12 cellular contexts compared by ENCODE assay signal in the genomic region with DNA sequence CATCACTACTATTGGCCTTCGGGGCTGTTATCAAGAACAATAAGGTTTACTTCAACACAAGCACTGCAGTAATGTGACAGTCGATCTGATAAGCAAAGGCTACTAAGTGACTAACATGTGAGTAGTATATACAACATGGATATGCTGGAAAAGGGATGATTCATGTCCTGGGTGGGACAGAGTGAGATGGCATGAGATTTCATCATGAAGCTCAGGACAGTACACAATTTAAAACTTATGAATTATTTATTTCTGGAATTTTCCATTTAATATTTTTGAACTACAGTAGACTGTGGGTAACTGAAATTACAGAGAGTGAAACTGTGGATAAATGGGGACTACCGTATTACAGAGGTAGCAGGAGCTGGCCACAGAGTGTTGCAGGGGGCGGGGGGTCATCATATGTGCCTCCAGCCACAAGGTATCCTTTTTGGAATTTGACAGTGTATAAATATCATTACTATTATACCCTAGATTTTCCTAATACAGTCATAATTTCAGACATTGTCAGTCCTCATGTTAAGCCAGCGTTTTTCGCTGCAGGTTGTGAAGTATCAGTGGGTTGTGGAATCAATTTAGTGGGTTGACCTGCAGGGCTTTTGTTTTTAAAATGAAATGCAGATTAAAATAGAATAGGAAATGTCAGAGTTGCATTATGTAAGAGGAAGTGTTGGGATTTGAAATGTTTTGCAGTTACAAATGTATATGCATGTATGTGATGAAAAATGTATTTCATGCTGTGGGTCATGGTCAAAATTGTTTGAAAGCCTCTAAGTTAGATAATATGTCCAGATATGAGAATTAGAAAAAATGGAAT.
DNase-seq lines count a peak whose midpoint lies in the region; ATAC-seq and TF ChIP-seq lines count a peak whose summit lies in the region.
"Had no signal": no experiment of that assay in that cellular context is flagged by ENCODE, and none has a peak within 500 bp of the region (broad histone marks: within the 10 kb centered on the region; RNA-seq: fewer than 3 reads in every experiment).

No MANE protein-coding gene starts in this region.

- ATAC-seq in esophagus mucosa: peak; percentile 75
- ATAC-seq in activated CD8-positive, alpha-beta memory T cell treated with anti-CD3 and anti-CD28 coated beads, Interleukin-2, amount 10 ng/mL, durations not matched to agents 7 days and 5 days: no peak

- no peaks in the 10 kb centered on the region for H3K36me3 Mint-ChIP-seq in activated CD8-positive, alpha-beta memory T cell treated with anti-CD3 and anti-CD28 coated beads, Interleukin-2, amount 10 ng/mL, durations not matched to agents 7 days and 5 days

- CTCF ChIA-PET in RWPE1 (lab: Yijun Ruan, JAX): no interaction called here
- CTCF ChIA-PET in activated CD8-positive, alpha-beta memory T cell treated with anti-CD3 and anti-CD28 coated beads, Interleukin-2, amount 10 ng/mL, durations not matched to agents 7 days and 5 days (lab: Charles Lee): no interaction called here

- no peaks in the 10 kb centered on the region for H3K79me2 ChIP-seq in GM23248 (ENCODE audit: insufficient read depth)

- H3K36me3 ChIP-seq in GM23248 (ENCODE audit: low read depth): no peaks in the 10 kb centered on the region

- no peaks in the 10 kb centered on the region for H3K27me3 ChIP-seq in GM23248 (replicated peaks; ENCODE audit: insufficient read depth)

- H3K9ac ChIP-seq in GM23248: peak overlapping the region; percentile 49

- H3K9me2 ChIP-seq in GM23248 (ENCODE audit: insufficient read depth): no peaks in the 10 kb centered on the region

- in situ Hi-C loops in GM23248 (cut with MboI): no loop called here

- no peaks in the 10 kb centered on the region for H4K20me1 ChIP-seq in GM23248 (ENCODE audit: insufficient read depth)

- DNase-seq in GM23248 (peak; percentile 92), RWPE1 (ENCODE audit: low spot score) (peak; percentile 60), skeletal muscle cell (ENCODE audit: low read depth) (peak; percentile 68), SKM-1 (lab: John Stamatoyannopoulos, UW; ENCODE audit: unreplicated experiment) (no peak), anterior cingulate cortex (lab: John Stamatoyannopoulos, UW) (no peak)
- no peak for DNase-seq in activated CD8-positive, alpha-beta memory T cell treated with anti-CD3 and anti-CD28 coated beads, Interleukin-2, amount 10 ng/mL, durations not matched to agents 7 days and 5 days
- DNase-seq: activated B cell treated with CpG ODN at 0.5 μM for 24 hours; activated naive CD4-positive, alpha-beta T cell treated with Interleukin-2 at 50 U/mL for 16 hours; effector CD4-positive, alpha-beta T cell; islet precursor cell; NCI-H1417 had no signal

- peaks cover 5% of the 10 kb centered on the region for H3K27me3 Mint-ChIP-seq in activated CD8-positive, alpha-beta memory T cell treated with anti-CD3 and anti-CD28 coated beads, Interleukin-2, amount 10 ng/mL, durations not matched to agents 7 days and 5 days

- POLR2A ChIA-PET in RWPE1 (lab: Yijun Ruan, JAX; ENCODE audit: low non-redundant PET): no interaction called here

- peaks cover 15% of the 10 kb centered on the region for H3K4me1 ChIP-seq in GM23248 (ENCODE audit: insufficient read depth)

- 64% methylated on average over 6 of the region's 6 CpGs for WGBS in GM23248 (ENCODE audit: low coverage in 1 of 2, low lambda C conversion rate in 2 of 2, missing lambda C conversion rate in 2 of 2), 2 experiments

- H3K4me3 Mint-ChIP-seq in activated CD8-positive, alpha-beta memory T cell treated with anti-CD3 and anti-CD28 coated beads, Interleukin-2, amount 10 ng/mL, durations not matched to agents 7 days and 5 days: no peak overlapping the region
- H3K4me3 Mint-ChIP-seq: activated B cell treated with CpG ODN at 0.5 μM for 24 hours had no signal

- no peak overlapping the region for H3K4me3 ChIP-seq in GM23248
- no peak overlapping the region for H3K4me3 ChIP-seq in skeletal muscle cell (ENCODE audit: low read depth, low read length)

- H3K27ac Mint-ChIP-seq in activated CD8-positive, alpha-beta memory T cell treated with anti-CD3 and anti-CD28 coated beads, Interleukin-2, amount 10 ng/mL, durations not matched to agents 7 days and 5 days: no peak overlapping the region
- H3K27ac Mint-ChIP-seq: activated B cell treated with CpG ODN at 0.5 μM for 24 hours had no signal

- H3K9me3 Mint-ChIP-seq in activated CD8-positive, alpha-beta memory T cell treated with anti-CD3 and anti-CD28 coated beads, Interleukin-2, amount 10 ng/mL, durations not matched to agents 7 days and 5 days (ENCODE audit: low read depth): no peaks in the 10 kb centered on the region
- H3K9me3 Mint-ChIP-seq: activated B cell treated with CpG ODN at 0.5 μM for 24 hours had no signal

- peak overlapping the region; percentile 22 for H2AFZ ChIP-seq in GM23248

- H3K27ac ChIP-seq in GM23248 (peak overlapping the region; percentile 75), RWPE1 (no peak overlapping the region)

- no peak for TF ChIP-seq CTCF in RWPE1 (conservative IDR thresholded peaks at IDR 0.05; ENCODE audit: low read depth)

- H3K4me1 Mint-ChIP-seq in activated CD8-positive, alpha-beta memory T cell treated with anti-CD3 and anti-CD28 coated beads, Interleukin-2, amount 10 ng/mL, durations not matched to agents 7 days and 5 days: peaks cover 2% of the 10 kb centered on the region
- H3K4me1 Mint-ChIP-seq: activated B cell treated with CpG ODN at 0.5 μM for 24 hours had no signal

- H3K4me2 ChIP-seq in GM23248 (ENCODE audit: unreplicated experiment): peak overlapping the region; percentile 64

- H3K9me3 ChIP-seq in GM23248 (ENCODE audit: low read depth): no peaks in the 10 kb centered on the region

- no peaks in the 10 kb centered on the region for H3F3A ChIP-seq in GM23248 (ENCODE audit: insufficient read depth)

Comparison
In these comparisons a context has a peak if more than half of its experiments do, and no peak if none do; other contexts are left out.
1. DNase-seq: peak in GM23248 (single experiment), RWPE1 (single experiment) and skeletal muscle cell (single experiment); none in activated CD8-positive, alpha-beta memory T cell treated with anti-CD3 and anti-CD28 coated beads, Interleukin-2, amount 10 ng/mL, durations not matched to agents 7 days and 5 days (single experiment), SKM-1 (single experiment) and anterior cingulate cortex (0 of 58).